ENCODE assay signal across 1 cellular context in genomic region chr11:528815-529728, GRCh38.
TF ChIP-seq lines count a peak whose summit lies in the region.

No MANE protein-coding gene starts in this region.

TF ChIP-seq in HepG2, 621 proteins besides CTCF, POLR2A, EP300 and RAD21 (continues in another document):
- TF ChIP-seq DMAP1 (CRISPR knock-in tag; IDR thresholded peaks at IDR 0.05) (no peak), KDM2A (CRISPR knock-in tag; IDR thresholded peaks at IDR 0.05; ENCODE audit: borderline replicate concordance, low read depth) (peak; percentile 15; the same call in 1 of the 2 replicates), U2AF1 (optimal IDR thresholded peaks at IDR 0.05; ENCODE audit: low read depth, low read length) (no peak), SIN3A (IDR thresholded peaks at IDR 0.05; ENCODE audit: borderline replicate concordance, low read depth, low read length) (no peak), FOSL2 (CRISPR knock-in tag; IDR thresholded peaks at IDR 0.05) (no peak), KIAA2018 (CRISPR knock-in tag; IDR thresholded peaks at IDR 0.05; ENCODE audit: borderline replicate concordance) (no peak), ZNF468 (CRISPR knock-in tag; IDR thresholded peaks at IDR 0.05) (no peak), MAZ (IDR thresholded peaks at IDR 0.05; ENCODE audit: borderline replicate concordance, low read depth, low read length) (no peak), MAZ (CRISPR knock-in tag; IDR thresholded peaks at IDR 0.05; ENCODE audit: low read depth) (no peak), NFIC (IDR thresholded peaks at IDR 0.05; ENCODE audit: low read length) (no peak), ZBTB4 (CRISPR knock-in tag; IDR thresholded peaks at IDR 0.05; ENCODE audit: borderline replicate concordance) (no peak), TMF1 (CRISPR knock-in tag; IDR thresholded peaks at IDR 0.05; ENCODE audit: low read depth) (no peak), ZBTB38 (CRISPR knock-in tag; IDR thresholded peaks at IDR 0.05) (no peak), THAP9 (CRISPR knock-in tag; IDR thresholded peaks at IDR 0.05; ENCODE audit: borderline replicate concordance) (no peak), ZNF839 (CRISPR knock-in tag; IDR thresholded peaks at IDR 0.05; ENCODE audit: borderline replicate concordance) (no peak), ZNF280B (CRISPR knock-in tag; IDR thresholded peaks at IDR 0.05; ENCODE audit: borderline replicate concordance) (0 out of 2 replicates have a peak, but pooled peaks have one; percentile 14), GRHL1 (CRISPR knock-in tag; conservative IDR thresholded peaks at IDR 0.05) (no peak), SALL1 (CRISPR knock-in tag; IDR thresholded peaks at IDR 0.05) (no peak), EHMT2 (IDR thresholded peaks at IDR 0.05; ENCODE audit: borderline replicate concordance, low read depth, low read length) (no peak), ZNF878 (CRISPR knock-in tag; IDR thresholded peaks at IDR 0.05) (no peak), CBX1 (IDR thresholded peaks at IDR 0.05; ENCODE audit: low read depth) (no peak), ZNF251 (CRISPR knock-in tag; IDR thresholded peaks at IDR 0.05) (no peak), CAMTA2 (CRISPR knock-in tag; IDR thresholded peaks at IDR 0.05; ENCODE audit: borderline replicate concordance) (no peak), ZNF567 (CRISPR knock-in tag; IDR thresholded peaks at IDR 0.05; ENCODE audit: borderline replicate concordance) (no peak), TFAP4 (IDR thresholded peaks at IDR 0.05; ENCODE audit: borderline replicate concordance, low read depth) (no peak), BORCS8-MEF2B (CRISPR knock-in tag; IDR thresholded peaks at IDR 0.05) (no peak), EZH2 (conservative IDR thresholded peaks at IDR 0.05; ENCODE audit: low read depth, low read length) (no peak), CBX5 (CRISPR knock-in tag; IDR thresholded peaks at IDR 0.05; ENCODE audit: borderline replicate concordance) (no peak), ZFP1 (CRISPR knock-in tag; IDR thresholded peaks at IDR 0.05) (no peak), ATF7 (IDR thresholded peaks at IDR 0.05) (peak; percentile 85), ATF7 (CRISPR knock-in tag; IDR thresholded peaks at IDR 0.05) (no peak), CREM (IDR thresholded peaks at IDR 0.05) (no peak), CREM (CRISPR knock-in tag; IDR thresholded peaks at IDR 0.05) (no peak), POLR2G (IDR thresholded peaks at IDR 0.05; ENCODE audit: low read depth, low read length) (0 out of 2 replicates have a peak, but pooled peaks have one; percentile 11), CEBPZ (IDR thresholded peaks at IDR 0.05; ENCODE audit: low read length) (no peak), DBP (CRISPR knock-in tag; IDR thresholded peaks at IDR 0.05; ENCODE audit: not compliant biosample characterization) (no peak), SNAPC5 (CRISPR knock-in tag; IDR thresholded peaks at IDR 0.05; ENCODE audit: borderline replicate concordance) (no peak)
